In genomic region chr10:124090630-124091209, GRCh38 we compare ENCODE assay signal across 12 cellular contexts. TPM values are rescaled to one million over a fixed set of nuclear protein-coding genes. Genes with fewer than 3 reads are reported as not detected.
A peak's percentile ranks its signal among the peaks of the same experiment; 100 is the strongest.
DNase-seq lines count a peak whose midpoint lies in the region; ATAC-seq, FAIRE-seq and TF ChIP-seq lines count a peak whose summit lies in the region.
"Had no signal": no experiment of that assay in that cellular context is flagged by ENCODE, and none has a peak within 500 bp of the region (broad histone marks: within the 10 kb centered on the region; RNA-seq: fewer than 3 reads in every experiment).

No MANE protein-coding gene starts in this region.

- H3K9me3 ChIP-seq in T-helper 17 cell (ENCODE audit: control insufficient read depth, low read length, poor library complexity, severe bottlenecking) = no peaks in the 10 kb centered on the region
- no peaks in the 10 kb centered on the region for H3K9me3 ChIP-seq in HepG2 (ENCODE audit: low read length)
- no peaks in the 10 kb centered on the region for H3K9me3 ChIP-seq in skeletal muscle tissue (ENCODE audit: control insufficient read depth in 3 of 3, low read length in 3 of 3)
- H3K9me3 ChIP-seq in CD8-positive, alpha-beta memory T cell (ENCODE audit: low read length) = no peaks in the 10 kb centered on the region

- no peak overlapping the region for H3K27ac ChIP-seq in GM23338 (ENCODE audit: low read depth)
- no peak overlapping the region for H3K27ac ChIP-seq in HepG2 (ENCODE audit: extremely low read length, insufficient read depth, low read length)
- no peak overlapping the region for H3K27ac ChIP-seq in skeletal muscle tissue (ENCODE audit: low read depth, low read length)
- H3K27ac ChIP-seq in CD8-positive, alpha-beta memory T cell (ENCODE audit: low read depth, low read length) = no peak overlapping the region
- H3K27ac ChIP-seq: GM23248 had no signal

- TF ChIP-seq RAD21 in HepG2 (CRISPR knock-in tag; IDR thresholded peaks at IDR 0.05) = peak; percentile 37; the same call in 1 of the 2 replicates

- DNase-seq in GM23338 (ENCODE audit: low spot score) (no peak), T-helper 17 cell (no peak), HepG2 (ENCODE audit: low spot score) (peak; percentile 34), retina (no peak), NCI-H1417 treated with DMSO at 0.1 percent for 48 hours (lab: John Stamatoyannopoulos, UW) (no peak)
- no peak for DNase-seq in CD8-positive, alpha-beta memory T cell
- DNase-seq: activated CD8-positive, alpha-beta memory T cell treated with anti-CD3 and anti-CD28 coated beads for 24 hours; left colon; SW 1271 had no signal

- H3K36me3 ChIP-seq in GM23338 (ENCODE audit: insufficient read depth) (no peaks in the 10 kb centered on the region), HepG2 (replicated peaks in 1 of 2; ENCODE audit: control insufficient read depth in 1 of 2, insufficient read depth in 2 of 2, low read length in 2 of 2) (peaks cover 7 to 30% of the 10 kb centered on the region in 2 experiments), skeletal muscle tissue (ENCODE audit: control insufficient read depth in 3 of 3, insufficient read depth in 3 of 3, low read length in 3 of 3) (no peaks in the 10 kb centered on the region)
- no peaks in the 10 kb centered on the region for H3K36me3 ChIP-seq in CD8-positive, alpha-beta memory T cell (ENCODE audit: insufficient read depth, low read length)

- no TSS peak for BruUV-seq in HepG2 (replicated peaks; lab: Mats Ljungman, UMichigan)

- H4K20me1 ChIP-seq in GM23338 (replicated peaks; ENCODE audit: insufficient read depth) (peaks cover 7% of the 10 kb centered on the region; the same call in 1 of the 2 replicates), HepG2 (ENCODE audit: insufficient read depth, low read length) (peaks cover 62% of the 10 kb centered on the region)

- H3K4me2 ChIP-seq in GM23338 (no peak overlapping the region), HepG2 (ENCODE audit: low read depth, low read length) (peak overlapping the region; percentile 92)

- H3K27me3 ChIP-seq in GM23338 (ENCODE audit: insufficient read depth) = peaks cover 49% of the 10 kb centered on the region
- peaks cover 0 to 14% of the 10 kb centered on the region in 2 experiments; a peak in 2 of 5 replicates for H3K27me3 ChIP-seq in HepG2 (ENCODE audit: control insufficient read depth in 1 of 2, insufficient read depth in 2 of 2, low read length in 2 of 2)
- no peaks in the 10 kb centered on the region for H3K27me3 ChIP-seq in skeletal muscle tissue (ENCODE audit: control insufficient read depth in 3 of 3, insufficient read depth in 3 of 3, low read length in 3 of 3)
- H3K27me3 ChIP-seq in CD8-positive, alpha-beta memory T cell (ENCODE audit: insufficient read depth, low read length, poor library complexity, severe bottlenecking) = no peaks in the 10 kb centered on the region

- H3K36me3 Mint-ChIP-seq in GM23338 (ENCODE audit: low read depth) (peaks cover 3% of the 10 kb centered on the region; the same call in 1 of the 3 replicates), T-helper 17 cell (ENCODE audit: low read depth) (no peaks in the 10 kb centered on the region)
- peaks cover 0 to 1% (median 0%) of the 10 kb centered on the region in 3 donors for H3K36me3 Mint-ChIP-seq in CD8-positive, alpha-beta memory T cell

- peaks cover 10% of the 10 kb centered on the region; the same call in 1 of the 2 replicates for H3F3A ChIP-seq in GM23338 (replicated peaks; ENCODE audit: low read depth)

- FAIRE-seq in HepG2 (lab: Jason Lieb, UNC) = peak; percentile 15

- H3K4me1 ChIP-seq in GM23338 (ENCODE audit: insufficient read depth) = peaks cover 9% of the 10 kb centered on the region
- H3K4me1 ChIP-seq in HepG2 (ENCODE audit: insufficient read depth, low read length) = peaks cover 78% of the 10 kb centered on the region
- peaks cover 56 to 74% (median 56%) of the 10 kb centered on the region in 3 donors for H3K4me1 ChIP-seq in skeletal muscle tissue (ENCODE audit: control insufficient read depth in 3 of 3, insufficient read depth in 3 of 3, low read length in 3 of 3)
- no peaks in the 10 kb centered on the region for H3K4me1 ChIP-seq in CD8-positive, alpha-beta memory T cell (ENCODE audit: insufficient read depth, low read length)

- intact Hi-C loops in HepG2 (cut with micrococcal nuclease; ENCODE audit: unreplicated experiment) = no loop called here

- in situ Hi-C loops in HepG2 (cut with HindIII; ENCODE audit: extremely low pct_ligation_motif_present, low pct_unique_long_range_greater_than_20kb) = loop anchor here (5.0 kb wide), 1 partner anchor 93 kb away; no protein-coding TSS in a partner anchor

- H3K79me2 ChIP-seq in GM23338 (replicated peaks; ENCODE audit: insufficient read depth) (peaks cover 21% of the 10 kb centered on the region), HepG2 (ENCODE audit: insufficient read depth, low read length) (peaks cover 71% of the 10 kb centered on the region)

- no peak for TF ChIP-seq POLR2A in HepG2 (IDR thresholded peaks at IDR 0.05; ENCODE audit: insufficient read depth in 1 of 2, low read depth in 2 of 2, low read length in 2 of 2)

- no peaks in the 10 kb centered on the region for H3K9me2 ChIP-seq in GM23338 (ENCODE audit: insufficient read depth)

- no peak overlapping the region for H3K27ac Mint-ChIP-seq in GM23338
- H3K27ac Mint-ChIP-seq in T-helper 17 cell = no peak overlapping the region
- H3K27ac Mint-ChIP-seq in CD8-positive, alpha-beta memory T cell = no peak overlapping the region

- no peak overlapping the region for H2AFZ ChIP-seq in GM23338
- no peak overlapping the region for H2AFZ ChIP-seq in HepG2 (ENCODE audit: low read length)
- H2AFZ ChIP-seq: GM23248 had no signal

- WGBS in HepG2 (ENCODE audit: low lambda C conversion rate) = 52% methylated on average over 4 of the region's 6 CpGs

- peaks cover 28% of the 10 kb centered on the region for H3K4me1 Mint-ChIP-seq in GM23338
- no peaks in the 10 kb centered on the region for H3K4me1 Mint-ChIP-seq in T-helper 17 cell
- peaks cover 1 to 9% (median 5%) of the 10 kb centered on the region in 3 donors for H3K4me1 Mint-ChIP-seq in CD8-positive, alpha-beta memory T cell

- CTCF ChIA-PET in HepG2 (lab: Yijun Ruan, JAX; ENCODE audit: low intra/inter-chr PET ratio, low total read pairs) = no interaction called here
- CTCF ChIA-PET in CD8-positive, alpha-beta memory T cell (lab: Charles Lee) = no interaction called here

- H3K9ac ChIP-seq in HepG2 (ENCODE audit: insufficient read depth, low read depth, low read length) (peak overlapping the region; percentile 73), skeletal muscle tissue (ENCODE audit: low read depth in 1 of 3, low read length in 3 of 3) (peak overlapping the region in 2 of 3 donors; percentile 25 to 40)
- H3K9ac ChIP-seq: GM23248 had no signal

- ATAC-seq in GM23338 (no peak), T-helper 17 cell (no peak), HepG2 (peak; percentile 27), GM21737 (IDR thresholded peaks at IDR 0.05; ENCODE audit: unreplicated experiment) (no peak)
- ATAC-seq: left colon had no signal

- POLR2A ChIA-PET in HepG2 (lab: Yijun Ruan, JAX) = interaction anchor here (0.7 to 4.9 kb wide), 6 partner anchors 19 to 86 kb away, joined by 3 to 20 read pairs (median 3); no protein-coding TSS in a partner anchor
- POLR2A ChIA-PET in CD8-positive, alpha-beta memory T cell (lab: Charles Lee) = no interaction called here

- TF ChIP-seq EP300 in HepG2 (IDR thresholded peaks at IDR 0.05; ENCODE audit: low read depth in 2 of 2, low read length in 2 of 2) (no peak), HepG2 (CRISPR knock-in tag; IDR thresholded peaks at IDR 0.05; ENCODE audit: borderline replicate concordance) (no peak)

- H3K27me3 Mint-ChIP-seq in GM23338 (ENCODE audit: insufficient read depth, low read depth, poor library complexity) (peaks cover 42% of the 10 kb centered on the region), T-helper 17 cell (peaks cover 49% of the 10 kb centered on the region)
- peaks cover 32 to 44% of the 10 kb centered on the region in 2 donors for H3K27me3 Mint-ChIP-seq in CD8-positive, alpha-beta memory T cell

- H3K9me3 Mint-ChIP-seq in GM23338 = peaks cover 3% of the 10 kb centered on the region; the same call in 1 of the 3 replicates
- peaks cover 0 to 1% (median 0%) of the 10 kb centered on the region in 5 donors for H3K9me3 Mint-ChIP-seq in CD8-positive, alpha-beta memory T cell

- no peak for TF ChIP-seq CTCF in GM23338 (conservative IDR thresholded peaks at IDR 0.05; ENCODE audit: low read depth in 2 of 2)
- peak; percentile 57 for TF ChIP-seq CTCF in HepG2 (CRISPR knock-in tag; IDR thresholded peaks at IDR 0.05)

- peak overlapping the region; percentile 70 for H3K4me3 Mint-ChIP-seq in GM23338
- H3K4me3 Mint-ChIP-seq in T-helper 17 cell = peak overlapping the region; percentile 79
- no peak overlapping the region for H3K4me3 Mint-ChIP-seq in CD8-positive, alpha-beta memory T cell

- no peak overlapping the region for H3K4me3 ChIP-seq in GM23338
- H3K4me3 ChIP-seq in HepG2 (replicated peaks in 1 of 3; ENCODE audit: insufficient read depth in 1 of 3, low read depth in 2 of 3, low read length in 3 of 3) = peak overlapping the region; percentile 86 to 91 (median 91)
- peak overlapping the region in 2 of 3 donors; percentile 15 to 78 for H3K4me3 ChIP-seq in skeletal muscle tissue (ENCODE audit: low read length in 3 of 3)
- no peak overlapping the region for H3K4me3 ChIP-seq in CD8-positive, alpha-beta memory T cell (ENCODE audit: low read length)
- H3K4me3 ChIP-seq: GM23248 had no signal

RNA-seq across cellular contexts. Expression of gene CHST15, which starts 2.7 kb away (rescaled TPM):
- total RNA-seq in GM23338 (2014; rRNA removed; shearing (Covaris generic)) = 10.9 and 11.2 TPM in 2 replicates
- polyA plus RNA-seq in GM23338 (2016; fragmentation: Nextera tagmentation; extraction: Ambion mirVana) = 2.6 and 2.7 TPM in 2 replicates
- total RNA-seq in T-helper 17 cell = 1 to 10 TPM in 1 of 2 donors, under 1 TPM in 1; 0.26 to 3.3 TPM
- total RNA-seq in HepG2 (2016; rRNA removed; fragmentation: Illumina TruSeq; extraction: Trizol) = 1.1 and 1.4 TPM in 2 replicates
- 1.0 and 1.2 TPM in 2 replicates for total RNA-seq in HepG2 (2016; cell fraction: cytosol; rRNA removed; fragmentation: Illumina TruSeq; extraction: Trizol; ENCODE audit: low read depth)
- 1.4 and 1.5 TPM in 2 replicates for total RNA-seq in HepG2 (2016; cell fraction: insoluble cytoplasmic fraction; rRNA removed; fragmentation: Illumina TruSeq; extraction: Trizol)
- 2.7 and 2.9 TPM in 2 replicates for total RNA-seq in HepG2 (2016; cell fraction: membrane; rRNA removed; fragmentation: Illumina TruSeq; extraction: Trizol)
- 1.1 and 1.9 TPM in 2 replicates for total RNA-seq in HepG2 (2016; cell fraction: nucleus; rRNA removed; fragmentation: Illumina TruSeq; extraction: Trizol)
- polyA plus RNA-seq in HepG2 (2011; rRNA removed) = 94.7 and 113 TPM in 2 replicates
- 101 and 112 TPM in 2 replicates for polyA plus RNA-seq in HepG2 (2011; cell fraction: cytosol; rRNA removed)
- polyA plus RNA-seq in HepG2 (2011; cell fraction: nucleus; rRNA removed) = 181 and 188 TPM in 2 replicates
- 46.0 and 71.6 TPM in 2 replicates for polyA plus RNA-seq in HepG2 (2012)
- 0.27 and 0.52 TPM in 2 replicates for polyA plus RNA-seq in HepG2 (2016; cell fraction: cytosol; fragmentation: Illumina TruSeq; extraction: Trizol; ENCODE audit: low read depth)
- 1.4 TPM in 2 replicates for polyA plus RNA-seq in HepG2 (2016; cell fraction: insoluble cytoplasmic fraction; fragmentation: Illumina TruSeq; extraction: Trizol; ENCODE audit: low read depth)
- 0.68 and 0.92 TPM in 2 replicates for polyA plus RNA-seq in HepG2 (2016; cell fraction: membrane; fragmentation: Illumina TruSeq; extraction: Trizol; ENCODE audit: low read depth)
- 1.1 and 1.9 TPM in 2 replicates for polyA plus RNA-seq in HepG2 (2016; cell fraction: nucleus; fragmentation: Illumina TruSeq; extraction: Trizol; ENCODE audit: insufficient read depth, low read depth)
- polyA minus RNA-seq in HepG2 (2011; rRNA and poly(A)+ RNA removed; ENCODE audit: low replicate concordance) = 10.5 and 261 TPM in 2 replicates
- polyA minus RNA-seq in HepG2 (2011; cell fraction: cytosol; rRNA and poly(A)+ RNA removed) = 111 and 123 TPM in 2 replicates
- 241 and 251 TPM in 2 replicates for polyA minus RNA-seq in HepG2 (2011; cell fraction: nucleus; rRNA and poly(A)+ RNA removed)
- 19.3 TPM for total RNA-seq in skeletal muscle tissue
- under 1 TPM; 0.18 to 0.24 TPM for total RNA-seq in CD8-positive, alpha-beta memory T cell
- polyA plus RNA-seq in CD8-positive, alpha-beta memory T cell = not detected

Comparison
In these comparisons a context has a peak if more than half of its experiments do, and no peak if none do; other contexts are left out.
1. H3K4me3 ChIP-seq: peak in HepG2 (3 of 3) and skeletal muscle tissue (2 of 3); none in GM23338 (single experiment) and CD8-positive, alpha-beta memory T cell (single experiment).
2. H3K4me3 Mint-ChIP-seq: peak in GM23338 (single experiment) and T-helper 17 cell (single experiment); none in CD8-positive, alpha-beta memory T cell (0 of 7).